In genomic region chr2:70124983-70125480, GRCh38 we compare ENCODE assay signal across 8 cellular contexts. TPM values are rescaled to one million over a fixed set of nuclear protein-coding genes. Genes with fewer than 3 reads are reported as not detected.
DNase-seq lines count a peak whose midpoint lies in the region; ATAC-seq and TF ChIP-seq lines count a peak whose summit lies in the region.

No MANE protein-coding gene starts in this region.

- no peaks in the 10 kb centered on the region for H3K9me3 Mint-ChIP-seq in Caco-2 (ENCODE audit: unreplicated experiment)
- H3K9me3 Mint-ChIP-seq in activated T-helper 1 cell treated with anti-CD3 and anti-CD28 coated beads, Interleukin-12 subunit alpha, Interleukin-12 subunit beta, Interleukin-2, Interleukin-4 antibody, amounts not matched to agents 30 ng/mL and 10 ng/mL and 1 ng/mL, durations not matched to agents 14 hours and 24 hours and 36 hours: no peaks in the 10 kb centered on the region
- no peaks in the 10 kb centered on the region for H3K9me3 Mint-ChIP-seq in naive thymus-derived CD8-positive, alpha-beta T cell

- H3K4me3 Mint-ChIP-seq in Caco-2 (ENCODE audit: unreplicated experiment): peak overlapping the region; percentile 91
- peak overlapping the region; percentile 93 for H3K4me3 Mint-ChIP-seq in activated T-helper 1 cell treated with anti-CD3 and anti-CD28 coated beads, Interleukin-12 subunit alpha, Interleukin-12 subunit beta, Interleukin-2, Interleukin-4 antibody, amounts not matched to agents 30 ng/mL and 10 ng/mL and 1 ng/mL, durations not matched to agents 14 hours and 24 hours and 36 hours
- H3K4me3 Mint-ChIP-seq in naive thymus-derived CD8-positive, alpha-beta T cell: peak overlapping the region; percentile 90 to 99 (median 97)

- H3K9me3 ChIP-seq in Caco-2 (no peaks in the 10 kb centered on the region), tibial nerve (no peaks in the 10 kb centered on the region)

- ATAC-seq in naive thymus-derived CD8-positive, alpha-beta T cell: peak; percentile 63 to 71

- H3K27me3 ChIP-seq in Caco-2 (replicated peaks; ENCODE audit: control insufficient read depth, insufficient read depth, low read length) (no peaks in the 10 kb centered on the region), tibial nerve (no peaks in the 10 kb centered on the region)

- POLR2A ChIA-PET in Caco-2 (lab: Charles Lee): interaction anchor here (0.6 to 3.4 kb wide), 18 partner anchors 8 to 251 kb away, joined by 3 to 39 read pairs (median 6); partner anchors contain the start of genes C2orf42, MXD1 and SNRPG
- POLR2A ChIA-PET in naive thymus-derived CD8-positive, alpha-beta T cell (lab: Charles Lee): interaction anchor here (0.6 to 25.8 kb wide), 16 partner anchors 10 to 483 kb away, joined by 3 to 1727 read pairs (median 6); partner anchors contain the start of genes MXD1 and PCBP1

- DNase-seq in Caco-2 (peak; percentile 72 to 76), HCEC 1CT (peak; percentile 74), NOMO-1 treated with dmso at 0.1 percent for 144 hours (lab: John Stamatoyannopoulos, UW; ENCODE audit: unreplicated experiment) (peak; percentile 31), fibroblast of mammary gland (ENCODE audit: low read depth) (peak; percentile 46), tibial nerve (ENCODE audit: low spot score in 2 of 2) (peak; percentile 55 to 67), amniotic stem cell (lab: John Stamatoyannopoulos, UW) (no peak)
- DNase-seq in activated T-helper 1 cell treated with anti-CD3 and anti-CD28 coated beads, Interleukin-12 subunit alpha, Interleukin-12 subunit beta, Interleukin-2, Interleukin-4 antibody, amounts not matched to agents 30 ng/mL and 10 ng/mL and 1 ng/mL, durations not matched to agents 14 hours and 24 hours and 36 hours (ENCODE audit: low spot score): peak; percentile 42
- peak in 9 of 10 donors; percentile 49 to 84 (median 65) for DNase-seq in naive thymus-derived CD8-positive, alpha-beta T cell

- TF ChIP-seq CTCF in Caco-2 (IDR thresholded peaks at IDR 0.05; ENCODE audit: insufficient read depth in 1 of 2, low read depth in 1 of 2, low read length in 1 of 2, severe bottlenecking in 1 of 2, unreplicated experiment in 1 of 2) (no peak), fibroblast of mammary gland (conservative IDR thresholded peaks at IDR 0.05; ENCODE audit: control insufficient read depth, insufficient read depth, low read depth, low read length) (no peak), tibial nerve (IDR thresholded peaks at IDR 0.05) (no peak)

- H3K4me1 Mint-ChIP-seq in Caco-2 (ENCODE audit: low read depth, unreplicated experiment): peaks cover 35% of the 10 kb centered on the region
- peaks cover 78% of the 10 kb centered on the region for H3K4me1 Mint-ChIP-seq in activated T-helper 1 cell treated with anti-CD3 and anti-CD28 coated beads, Interleukin-12 subunit alpha, Interleukin-12 subunit beta, Interleukin-2, Interleukin-4 antibody, amounts not matched to agents 30 ng/mL and 10 ng/mL and 1 ng/mL, durations not matched to agents 14 hours and 24 hours and 36 hours (ENCODE audit: low read depth)
- peaks cover 33 to 86% (median 81%) of the 10 kb centered on the region in 4 donors for H3K4me1 Mint-ChIP-seq in naive thymus-derived CD8-positive, alpha-beta T cell

- TF ChIP-seq EP300 in tibial nerve (IDR thresholded peaks at IDR 0.05): peak; percentile 19 to 81

- intact Hi-C loops in Caco-2 (cut with micrococcal nuclease; ENCODE audit: unreplicated experiment): loop anchor here (1.0 to 2.0 kb wide), 4 partner anchors 16 to 50 kb away; partner anchors contain the start of gene PCBP1
- intact Hi-C loops in activated T-helper 1 cell treated with anti-CD3 and anti-CD28 coated beads, Interleukin-12 subunit alpha, Interleukin-12 subunit beta, Interleukin-2, Interleukin-4 antibody, amounts not matched to agents 30 ng/mL and 10 ng/mL and 1 ng/mL, durations not matched to agents 14 hours and 24 hours and 36 hours (cut with micrococcal nuclease): loop anchor here (1.0 to 10.0 kb wide), 8 partner anchors 8 to 480 kb away; partner anchors contain the start of gene AAK1

- peaks cover 16% of the 10 kb centered on the region for H3K36me3 Mint-ChIP-seq in Caco-2 (ENCODE audit: insufficient read depth, unreplicated experiment)
- no peaks in the 10 kb centered on the region for H3K36me3 Mint-ChIP-seq in activated T-helper 1 cell treated with anti-CD3 and anti-CD28 coated beads, Interleukin-12 subunit alpha, Interleukin-12 subunit beta, Interleukin-2, Interleukin-4 antibody, amounts not matched to agents 30 ng/mL and 10 ng/mL and 1 ng/mL, durations not matched to agents 14 hours and 24 hours and 36 hours (ENCODE audit: low read depth)
- no peaks in the 10 kb centered on the region for H3K36me3 Mint-ChIP-seq in naive thymus-derived CD8-positive, alpha-beta T cell

- 1% methylated on average over 36 of the region's 36 CpGs for WGBS in tibial nerve, 2 donors

- peak in 1 of 2 donors; percentile 45 for TF ChIP-seq POLR2A in tibial nerve (IDR thresholded peaks at IDR 0.05)

- H3K4me1 ChIP-seq in Caco-2 (peaks cover 29% of the 10 kb centered on the region), tibial nerve (peaks cover 0 to 56% (median 38%) of the 10 kb centered on the region in 4 donors)

- CTCF ChIA-PET in Caco-2 (lab: Charles Lee): interaction anchor here (0.6 to 1.8 kb wide), 5 partner anchors 11 to 858 kb away, joined by 3 to 6 read pairs (median 4); no protein-coding TSS in a partner anchor

- H3K27ac Mint-ChIP-seq in Caco-2 (ENCODE audit: unreplicated experiment): peak overlapping the region; percentile 99
- H3K27ac Mint-ChIP-seq in activated T-helper 1 cell treated with anti-CD3 and anti-CD28 coated beads, Interleukin-12 subunit alpha, Interleukin-12 subunit beta, Interleukin-2, Interleukin-4 antibody, amounts not matched to agents 30 ng/mL and 10 ng/mL and 1 ng/mL, durations not matched to agents 14 hours and 24 hours and 36 hours: peak overlapping the region; percentile 99
- H3K27ac Mint-ChIP-seq in naive thymus-derived CD8-positive, alpha-beta T cell: peak overlapping the region; percentile 99 to 100 (median 100)

- H3K27me3 Mint-ChIP-seq in Caco-2 (ENCODE audit: insufficient read depth, unreplicated experiment): no peaks in the 10 kb centered on the region
- no peaks in the 10 kb centered on the region for H3K27me3 Mint-ChIP-seq in activated T-helper 1 cell treated with anti-CD3 and anti-CD28 coated beads, Interleukin-12 subunit alpha, Interleukin-12 subunit beta, Interleukin-2, Interleukin-4 antibody, amounts not matched to agents 30 ng/mL and 10 ng/mL and 1 ng/mL, durations not matched to agents 14 hours and 24 hours and 36 hours (ENCODE audit: insufficient read depth)
- H3K27me3 Mint-ChIP-seq in naive thymus-derived CD8-positive, alpha-beta T cell: no peaks in the 10 kb centered on the region

- peak overlapping the region; percentile 84 for H3K4me3 ChIP-seq in Caco-2 (ENCODE audit: low read depth, low read length)
- H3K4me3 ChIP-seq in fibroblast of mammary gland (ENCODE audit: control insufficient read depth, low read depth, low read length): peak overlapping the region; percentile 56
- peak overlapping the region; percentile 52 to 71 (median 61) for H3K4me3 ChIP-seq in tibial nerve

- no peaks in the 10 kb centered on the region for H3K36me3 ChIP-seq in Caco-2 (ENCODE audit: control insufficient read depth, insufficient read depth, low read length)
- H3K36me3 ChIP-seq in tibial nerve: no peaks in the 10 kb centered on the region

- no TSS peak for BruUV-seq in Caco-2 (replicated peaks; lab: Mats Ljungman, UMichigan)

- peak overlapping the region; percentile 97 to 100 (median 99) for H3K27ac ChIP-seq in tibial nerve

RNA-seq across cellular contexts. Expression of gene PCBP1, which starts 37.8 kb away (rescaled TPM):
- 308 and 319 TPM in 2 replicates for total RNA-seq in Caco-2 (2022)
- total RNA-seq in activated T-helper 1 cell treated with anti-CD3 and anti-CD28 coated beads, Interleukin-12 subunit alpha, Interleukin-12 subunit beta, Interleukin-2, Interleukin-4 antibody, amounts not matched to agents 30 ng/mL and 10 ng/mL and 1 ng/mL, durations not matched to agents 14 hours and 24 hours and 36 hours: 426 and 427 TPM in 2 replicates
- total RNA-seq in naive thymus-derived CD8-positive, alpha-beta T cell: 100 to 1,000 TPM; 386 to 393 TPM
- polyA plus RNA-seq in naive thymus-derived CD8-positive, alpha-beta T cell: 100 to 1,000 TPM; 159 to 218 (median 195) TPM
- total RNA-seq in tibial nerve: 100 to 1,000 TPM; 157 to 203 (median 188) TPM
